27 cellular contexts compared by ENCODE assay signal in the genomic region with DNA sequence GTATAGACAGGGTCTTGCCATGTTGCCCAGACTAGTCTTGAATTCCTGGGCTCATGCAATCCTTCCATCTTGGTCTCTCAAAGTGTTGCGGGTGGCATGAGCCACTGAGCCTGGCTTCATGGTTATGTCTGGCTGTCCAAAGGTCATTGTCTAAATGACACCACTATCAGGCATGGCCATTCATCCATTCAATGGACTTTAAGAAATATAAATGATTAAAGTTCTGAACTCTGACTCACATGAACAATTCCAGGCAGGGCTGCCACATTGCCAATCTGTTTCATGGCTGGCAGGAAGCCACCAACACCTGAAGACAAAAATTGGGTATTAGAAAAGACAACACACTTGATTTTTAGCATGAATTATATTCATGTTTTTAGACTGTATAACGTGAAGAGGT. TPM values are rescaled to one million over a fixed set of nuclear protein-coding genes. Genes with fewer than 3 reads are reported as not detected.
DNase-seq lines count a peak whose midpoint lies in the region; ATAC-seq and TF ChIP-seq lines count a peak whose summit lies in the region.
"Had no signal": no experiment of that assay in that cellular context is flagged by ENCODE, and none has a peak within 500 bp of the region (broad histone marks: within the 10 kb centered on the region; RNA-seq: fewer than 3 reads in every experiment).

No MANE protein-coding gene starts in this region.

- H3K4me1 Mint-ChIP-seq in memory B cell, result peaks cover 29% of the 10 kb centered on the region

- H3K4me3 ChIP-seq in osteoblast (ENCODE audit: insufficient read depth, low read length), result no peak overlapping the region
- no peak overlapping the region for H3K4me3 ChIP-seq in dorsolateral prefrontal cortex
- H3K4me3 ChIP-seq in WERI-Rb-1 (ENCODE audit: low read depth, low read length), result no peak overlapping the region
- H3K4me3 ChIP-seq: SJCRH30, skin epidermis, suprapubic skin had no signal

- no peak overlapping the region for H3K4me2 ChIP-seq in osteoblast (ENCODE audit: insufficient read depth, low read length)

- peaks cover 16% of the 10 kb centered on the region for H3K4me1 ChIP-seq in osteoblast (ENCODE audit: insufficient read depth, low read length)

- peak; percentile 3 for DNase-seq in ACHN
- DNase-seq in Caki2 (ENCODE audit: low read depth), result peak; percentile 52
- DNase-seq in RPMI8226, result peak; percentile 28
- DNase-seq in memory B cell (ENCODE audit: low spot score in 2 of 2), result no peak
- DNase-seq in osteoblast (ENCODE audit: insufficient read length, low spot score, missing footprints), result no peak
- no peak for DNase-seq in dorsolateral prefrontal cortex
- DNase-seq in WERI-Rb-1, result no peak
- DNase-seq: activated naive CD8-positive, alpha-beta T cell treated with anti-CD3 and anti-CD28 coated beads, Interleukin-2, amount 10 ng/mL, durations not matched to agents 7 days and 5 days; central memory CD4-positive, alpha-beta T cell; KBM-7; kidney glomerular epithelial cell; mesenchymal stem cell; NCI-H146; NCI-H510A; SJCRH30; T-cell had no signal

- H3K27me3 ChIP-seq in osteoblast (ENCODE audit: insufficient read depth, low read length), result no peaks in the 10 kb centered on the region
- H3K27me3 ChIP-seq in dorsolateral prefrontal cortex, result no peaks in the 10 kb centered on the region
- H3K27me3 ChIP-seq in WERI-Rb-1 (ENCODE audit: insufficient read depth, low read depth, severe bottlenecking), result no peaks in the 10 kb centered on the region
- H3K27me3 ChIP-seq: neutrophil, SJCRH30, suprapubic skin had no signal

- H3K27ac Mint-ChIP-seq in memory B cell, result peak overlapping the region; percentile 60
- H3K27ac Mint-ChIP-seq: T-cell had no signal

- H3K4me3 Mint-ChIP-seq in memory B cell, result no peak overlapping the region
- H3K4me3 Mint-ChIP-seq: activated T-helper 1 cell treated with anti-CD3 and anti-CD28 coated beads, Interleukin-12 subunit alpha, Interleukin-12 subunit beta, Interleukin-2, Interleukin-4 antibody, amounts not matched to agents 30 ng/mL and 10 ng/mL and 1 ng/mL, durations not matched to agents 14 hours and 24 hours and 36 hours; T-cell had no signal

- TF ChIP-seq CTCF in osteoblast (IDR thresholded peaks at IDR 0.05; ENCODE audit: extremely low read depth, low read depth, low read length), result no peak
- no peak for TF ChIP-seq CTCF in dorsolateral prefrontal cortex (IDR thresholded peaks at IDR 0.05 in 54 of 56, conservative IDR thresholded peaks at IDR 0.05 in 2 of 56; ENCODE audit: low read depth in 1 of 56, partially characterized antibody in 56 of 56)
- TF ChIP-seq CTCF in WERI-Rb-1 (IDR thresholded peaks at IDR 0.05; ENCODE audit: low read depth, low read length), result no peak

- no peak overlapping the region for H3K27ac ChIP-seq in osteoblast (ENCODE audit: low read depth, low read length)
- H3K27ac ChIP-seq in dorsolateral prefrontal cortex, result no peak overlapping the region
- H3K27ac ChIP-seq in WERI-Rb-1, result no peak overlapping the region
- H3K27ac ChIP-seq: neutrophil, SJCRH30, suprapubic skin had no signal

- H3K9me3 ChIP-seq in osteoblast (ENCODE audit: low read depth, low read length), result no peaks in the 10 kb centered on the region
- H3K9me3 ChIP-seq in WERI-Rb-1 (ENCODE audit: severe bottlenecking), result no peaks in the 10 kb centered on the region
- H3K9me3 ChIP-seq: neutrophil, SJCRH30, suprapubic skin had no signal

- H3K9me3 Mint-ChIP-seq in memory B cell, result no peaks in the 10 kb centered on the region
- H3K9me3 Mint-ChIP-seq: activated naive CD8-positive, alpha-beta T cell treated with anti-CD3 and anti-CD28 coated beads, Interleukin-2, amount 10 ng/mL, durations not matched to agents 7 days and 5 days; activated T-helper 1 cell treated with anti-CD3 and anti-CD28 coated beads, Interleukin-12 subunit alpha, Interleukin-12 subunit beta, Interleukin-2, Interleukin-4 antibody, amounts not matched to agents 30 ng/mL and 10 ng/mL and 1 ng/mL, durations not matched to agents 14 hours and 24 hours and 36 hours; CD4-positive, CD25-positive, alpha-beta regulatory T cell; stimulated activated memory B cell treated with anti-CD40 and anti-IgM and Interleukin-4, amounts not matched to agents 10 μg/mL and 1 μg/mL and 100 μg/mL, for 72 hours; T-cell had no signal

- no peaks in the 10 kb centered on the region for H4K20me1 ChIP-seq in osteoblast (ENCODE audit: insufficient read depth, low read length)

- peaks cover 14% of the 10 kb centered on the region for H3K36me3 Mint-ChIP-seq in memory B cell

- peaks cover 47% of the 10 kb centered on the region for H3K79me2 ChIP-seq in osteoblast (ENCODE audit: insufficient read depth, low read length)

- intact Hi-C loops in dorsolateral prefrontal cortex (cut with DNase I), result no loop called here

- H3K27me3 Mint-ChIP-seq in memory B cell, result no peaks in the 10 kb centered on the region
- H3K27me3 Mint-ChIP-seq: activated naive CD8-positive, alpha-beta T cell treated with anti-CD3 and anti-CD28 coated beads, Interleukin-2, amount 10 ng/mL, durations not matched to agents 7 days and 5 days; stimulated activated memory B cell treated with anti-CD40 and anti-IgM and Interleukin-4, amounts not matched to agents 10 μg/mL and 1 μg/mL and 100 μg/mL, for 72 hours; T-cell had no signal

- no peak overlapping the region for H2AFZ ChIP-seq in osteoblast (ENCODE audit: low read length)

- in situ Hi-C loops in ACHN (cut with HindIII; ENCODE audit: low pct_ligation_motif_present, low pct_unique_long_range_greater_than_20kb, low sequenced_read_pairs), result no loop called here
- in situ Hi-C loops in Caki2 (cut with HindIII; ENCODE audit: low pct_unique_long_range_greater_than_20kb, low sequenced_read_pairs), result loop anchor here (10.0 kb wide), 1 partner anchor 67 kb away; a partner anchor contains a TSS

- peaks cover 49% of the 10 kb centered on the region for H3K36me3 ChIP-seq in osteoblast (ENCODE audit: insufficient read depth, low read length)
- peaks cover 47% of the 10 kb centered on the region for H3K36me3 ChIP-seq in WERI-Rb-1

- ATAC-seq in memory B cell (ENCODE audit: low read depth), result no peak
- ATAC-seq: Panc1, T-cell had no signal

RNA-seq across cellular contexts. Expression of a gene that starts 4.1 kb away (rescaled TPM):
- total RNA-seq in Caki2 (2014; rRNA removed; shearing (Covaris generic); ENCODE audit: low replicate concordance), result 258 and 298 TPM in 2 replicates
- 95.8 and 107 TPM in 2 replicates for total RNA-seq in osteoblast
- total RNA-seq in dorsolateral prefrontal cortex, result 10 to 100 TPM; 34.6 to 76.6 (median 58.4) TPM

RNA-seq across cellular contexts. Expression of a gene that starts 50.3 kb away (rescaled TPM):
- total RNA-seq in Caki2 (2014; rRNA removed; shearing (Covaris generic); ENCODE audit: low replicate concordance), result not detected in 2 replicates
- not detected in 2 replicates for total RNA-seq in osteoblast
- total RNA-seq in dorsolateral prefrontal cortex, result 1 to 10 TPM in 29 of 120 experiments, under 1 TPM in 41, not detected in 50; 0.32 to 3.5 (median 0.94) TPM
- total RNA-seq: activated naive CD8-positive, alpha-beta T cell treated with anti-CD3 and anti-CD28 coated beads, Interleukin-2, amount 10 ng/mL, durations not matched to agents 7 days and 5 days; activated T-helper 1 cell treated with anti-CD3 and anti-CD28 coated beads, Interleukin-12 subunit alpha, Interleukin-12 subunit beta, Interleukin-2, Interleukin-4 antibody, amounts not matched to agents 30 ng/mL and 10 ng/mL and 1 ng/mL, durations not matched to agents 14 hours and 24 hours and 36 hours; CD4-positive, CD25-positive, alpha-beta regulatory T cell; dermis microvascular lymphatic vessel endothelial cell; G401; HT-29; myocyte; SJCRH30; suprapubic skin; T-cell had no signal

RNA-seq across cellular contexts. Expression of a gene that starts 56.3 kb away (rescaled TPM):
- total RNA-seq in Caki2 (2014; rRNA removed; shearing (Covaris generic); ENCODE audit: low replicate concordance), result not detected in 2 replicates
- total RNA-seq in osteoblast (not detected in 2 replicates), dorsolateral prefrontal cortex (under 1 TPM in 5 of 120 experiments, not detected in 115; 0.29 to 0.67 (median 0.43) TPM)
- total RNA-seq: activated naive CD8-positive, alpha-beta T cell treated with anti-CD3 and anti-CD28 coated beads, Interleukin-2, amount 10 ng/mL, durations not matched to agents 7 days and 5 days; activated T-helper 1 cell treated with anti-CD3 and anti-CD28 coated beads, Interleukin-12 subunit alpha, Interleukin-12 subunit beta, Interleukin-2, Interleukin-4 antibody, amounts not matched to agents 30 ng/mL and 10 ng/mL and 1 ng/mL, durations not matched to agents 14 hours and 24 hours and 36 hours; CD4-positive, CD25-positive, alpha-beta regulatory T cell; dermis microvascular lymphatic vessel endothelial cell; G401; HT-29; myocyte; SJCRH30; T-cell had no signal

Comparison
In these comparisons a context has a peak if more than half of its experiments do, and no peak if none do; other contexts are left out.
1. DNase-seq: peak in ACHN (single experiment), Caki2 (single experiment) and RPMI8226 (single experiment); none in memory B cell (0 of 2), osteoblast (single experiment), dorsolateral prefrontal cortex (0 of 10) and WERI-Rb-1 (single experiment).